Comparison of ENCODE assay signal across 1 cellular context in genomic region chr17:81295678-81296381, GRCh38.
TF ChIP-seq lines count a peak whose summit lies in the region.

No MANE protein-coding gene starts in this region.

TF ChIP-seq in HepG2, 621 proteins besides CTCF, POLR2A, EP300 and RAD21 (continued from another document and continues in another):
- TF ChIP-seq ZNF407 (CRISPR knock-in tag; IDR thresholded peaks at IDR 0.05; ENCODE audit: not compliant biosample characterization) (no peak), TEAD3 (CRISPR knock-in tag; optimal IDR thresholded peaks at IDR 0.05; ENCODE audit: borderline replicate concordance) (no peak), KLF6 (CRISPR knock-in tag; IDR thresholded peaks at IDR 0.05) (no peak; the same call in 1 of the 2 replicates), ZNF292 (CRISPR knock-in tag; IDR thresholded peaks at IDR 0.05; ENCODE audit: borderline replicate concordance, low read depth) (no peak), ZNF567 (CRISPR knock-in tag; IDR thresholded peaks at IDR 0.05; ENCODE audit: borderline replicate concordance) (no peak), CBX1 (IDR thresholded peaks at IDR 0.05; ENCODE audit: low read depth) (no peak), MTF2 (CRISPR knock-in tag; IDR thresholded peaks at IDR 0.05; ENCODE audit: borderline replicate concordance) (no peak), ZNF460 (CRISPR knock-in tag; IDR thresholded peaks at IDR 0.05; ENCODE audit: borderline replicate concordance) (no peak; the same call in 1 of the 2 replicates), NFAT5 (CRISPR knock-in tag; IDR thresholded peaks at IDR 0.05) (no peak), MAFG (CRISPR knock-in tag; IDR thresholded peaks at IDR 0.05) (no peak), ZNF615 (CRISPR knock-in tag; IDR thresholded peaks at IDR 0.05; ENCODE audit: borderline replicate concordance) (peak; percentile 52), ISX (CRISPR knock-in tag; conservative IDR thresholded peaks at IDR 0.05) (no peak), JUND (CRISPR knock-in tag; IDR thresholded peaks at IDR 0.05) (no peak), MEIS2 (CRISPR knock-in tag; IDR thresholded peaks at IDR 0.05) (no peak), YY1 (IDR thresholded peaks at IDR 0.05; ENCODE audit: insufficient read depth, insufficient replicate concordance, low read depth, low read length) (no peak), MXD3 (CRISPR knock-in tag; IDR thresholded peaks at IDR 0.05) (no peak), HOXA5 (CRISPR knock-in tag; IDR thresholded peaks at IDR 0.05) (no peak), ELF3 (CRISPR knock-in tag; IDR thresholded peaks at IDR 0.05) (no peak), ATF5 (CRISPR knock-in tag; IDR thresholded peaks at IDR 0.05; ENCODE audit: low read depth) (no peak), KDM6A (CRISPR knock-in tag; IDR thresholded peaks at IDR 0.05; ENCODE audit: low read depth) (no peak), AHR (CRISPR knock-in tag; IDR thresholded peaks at IDR 0.05) (no peak), KDM5A (IDR thresholded peaks at IDR 0.05; ENCODE audit: borderline replicate concordance, low read length) (no peak), ZNF549 (CRISPR knock-in tag; IDR thresholded peaks at IDR 0.05) (no peak), KLF9 (CRISPR knock-in tag; IDR thresholded peaks at IDR 0.05; ENCODE audit: low read depth) (peak; percentile 17; the same call in 1 of the 2 replicates), ZNF687 (CRISPR knock-in tag; IDR thresholded peaks at IDR 0.05) (0 out of 2 replicates have a peak, but pooled peaks have one; percentile 1), PITX1 (CRISPR knock-in tag; IDR thresholded peaks at IDR 0.05) (no peak), ZMAT3 (CRISPR knock-in tag; conservative IDR thresholded peaks at IDR 0.05) (no peak), IRF1 (CRISPR knock-in tag; IDR thresholded peaks at IDR 0.05; ENCODE audit: low read depth) (no peak), IKZF4 (CRISPR knock-in tag; IDR thresholded peaks at IDR 0.05; ENCODE audit: borderline replicate concordance, low read depth, not compliant biosample characterization) (no peak), TIGD3 (CRISPR knock-in tag; IDR thresholded peaks at IDR 0.05; ENCODE audit: borderline replicate concordance) (no peak), TBL1XR1 (IDR thresholded peaks at IDR 0.05; ENCODE audit: borderline replicate concordance, low read length, partially characterized antibody) (no peak), HNRNPL (IDR thresholded peaks at IDR 0.05; ENCODE audit: low read depth, low read length) (no peak), NFE2L1 (CRISPR knock-in tag; IDR thresholded peaks at IDR 0.05; ENCODE audit: borderline replicate concordance) (no peak), ARNT (IDR thresholded peaks at IDR 0.05) (no peak), HNF4A (CRISPR knock-in tag; IDR thresholded peaks at IDR 0.05) (no peak), ZNF496 (CRISPR knock-in tag; IDR thresholded peaks at IDR 0.05; ENCODE audit: insufficient replicate concordance) (no peak), CENPX (CRISPR knock-in tag; IDR thresholded peaks at IDR 0.05) (no peak), ZNF713 (CRISPR knock-in tag; IDR thresholded peaks at IDR 0.05) (no peak), ZNF317 (CRISPR knock-in tag; IDR thresholded peaks at IDR 0.05) (no peak), ZFP91 (CRISPR knock-in tag; IDR thresholded peaks at IDR 0.05; ENCODE audit: borderline replicate concordance) (no peak; the same call in 1 of the 2 replicates)
